Comparison of ENCODE assay signal across 1 cellular context in genomic region chr1:34985063-34985770, GRCh38.
TF ChIP-seq lines count a peak whose summit lies in the region.

TMEM35B (minus strand) TSS chr1:34985347; CDS start chr1:34985305, 42 bp downstream.

TF ChIP-seq in K562, 482 proteins besides CTCF, POLR2A, EP300 and RAD21 (continued from another document and continues in another):
- TF ChIP-seq CHD7 (IDR thresholded peaks at IDR 0.05; ENCODE audit: low read depth, low read length) = no peak
- TF ChIP-seq HNRNPLL (IDR thresholded peaks at IDR 0.05; ENCODE audit: low read depth, low read length, poor library complexity, severe bottlenecking) = peak; percentile 15
- peak; percentile 95; the same call in 1 of the 2 replicates for TF ChIP-seq PHF8 (IDR thresholded peaks at IDR 0.05; ENCODE audit: borderline replicate concordance, low read length)
- TF ChIP-seq NCOA1 (IDR thresholded peaks at IDR 0.05; ENCODE audit: low read depth) = no peak
- TF ChIP-seq EZH2 (IDR thresholded peaks at IDR 0.05; ENCODE audit: borderline replicate concordance, low read depth, low read length) = no peak
- no peak for TF ChIP-seq TCF7L2 (IDR thresholded peaks at IDR 0.05; ENCODE audit: low read depth, low read length)
- no peak for TF ChIP-seq ZNF23 (CRISPR knock-in tag; IDR thresholded peaks at IDR 0.05)
- TF ChIP-seq, protein P1, sequence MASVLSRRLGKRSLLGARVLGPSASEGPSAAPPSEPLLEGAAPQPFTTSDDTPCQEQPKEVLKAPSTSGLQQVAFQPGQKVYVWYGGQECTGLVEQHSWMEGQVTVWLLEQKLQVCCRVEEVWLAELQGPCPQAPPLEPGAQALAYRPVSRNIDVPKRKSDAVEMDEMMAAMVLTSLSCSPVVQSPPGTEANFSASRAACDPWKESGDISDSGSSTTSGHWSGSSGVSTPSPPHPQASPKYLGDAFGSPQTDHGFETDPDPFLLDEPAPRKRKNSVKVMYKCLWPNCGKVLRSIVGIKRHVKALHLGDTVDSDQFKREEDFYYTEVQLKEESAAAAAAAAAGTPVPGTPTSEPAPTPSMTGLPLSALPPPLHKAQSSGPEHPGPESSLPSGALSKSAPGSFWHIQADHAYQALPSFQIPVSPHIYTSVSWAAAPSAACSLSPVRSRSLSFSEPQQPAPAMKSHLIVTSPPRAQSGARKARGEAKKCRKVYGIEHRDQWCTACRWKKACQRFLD (CRISPR knock-in tag; IDR thresholded peaks at IDR 0.05) = no peak
- peak; percentile 13; the same call in 1 of the 2 replicates for TF ChIP-seq ELF1 (tag; IDR thresholded peaks at IDR 0.05)
- no peak for TF ChIP-seq ILK (tag; IDR thresholded peaks at IDR 0.05; ENCODE audit: borderline replicate concordance, low read depth)
- no peak for TF ChIP-seq ZC3H11A (IDR thresholded peaks at IDR 0.05; ENCODE audit: low read depth, low read length)
- TF ChIP-seq HIVEP1 (CRISPR knock-in tag; IDR thresholded peaks at IDR 0.05) = no peak
- no peak for TF ChIP-seq XRCC5 (IDR thresholded peaks at IDR 0.05; ENCODE audit: low read depth, low read length)
- TF ChIP-seq REST (CRISPR knock-in tag; IDR thresholded peaks at IDR 0.05; ENCODE audit: low read depth) = peak; percentile 85
- no peak for TF ChIP-seq CEBPZ (IDR thresholded peaks at IDR 0.05; ENCODE audit: borderline replicate concordance, low read depth, low read length)
- no peak for TF ChIP-seq WHSC1 (IDR thresholded peaks at IDR 0.05; ENCODE audit: low read length)
- TF ChIP-seq FOSL1 (tag; conservative IDR thresholded peaks at IDR 0.05) = no peak
- TF ChIP-seq FOXO4 (CRISPR knock-in tag; IDR thresholded peaks at IDR 0.05) = no peak
- no peak for TF ChIP-seq ZNF41 (CRISPR knock-in tag; conservative IDR thresholded peaks at IDR 0.05)
- peak; percentile 70 for TF ChIP-seq TAF1 (IDR thresholded peaks at IDR 0.05; ENCODE audit: control insufficient read depth, extremely low read depth, insufficient read depth, low read length, severe bottlenecking)
- no peak for TF ChIP-seq XRCC4 (IDR thresholded peaks at IDR 0.05; ENCODE audit: extremely low read depth, insufficient read depth, insufficient read length)
- TF ChIP-seq ZNF121 (CRISPR knock-in tag; conservative IDR thresholded peaks at IDR 0.05) = no peak
- peak; percentile 82 for TF ChIP-seq L3MBTL2 (IDR thresholded peaks at IDR 0.05)
- peak; percentile 53; the same call in 1 of the 2 replicates for TF ChIP-seq MIER1 (IDR thresholded peaks at IDR 0.05; ENCODE audit: low read depth)
- no peak for TF ChIP-seq ZNF717 (CRISPR knock-in tag; IDR thresholded peaks at IDR 0.05)
- no peak for TF ChIP-seq ARHGAP35 (IDR thresholded peaks at IDR 0.05; ENCODE audit: partially characterized antibody)
- TF ChIP-seq CBFB (CRISPR knock-in tag; IDR thresholded peaks at IDR 0.05) = no peak
- no peak for TF ChIP-seq HDAC3 (IDR thresholded peaks at IDR 0.05; ENCODE audit: borderline replicate concordance, partially characterized antibody)
- TF ChIP-seq ZNF695 (CRISPR knock-in tag; IDR thresholded peaks at IDR 0.05) = no peak
- TF ChIP-seq E2F3 (CRISPR knock-in tag; IDR thresholded peaks at IDR 0.05) = no peak
- TF ChIP-seq ARID1B (IDR thresholded peaks at IDR 0.05) = peak; percentile 34; the same call in 1 of the 2 replicates
- TF ChIP-seq HNRNPK (IDR thresholded peaks at IDR 0.05; ENCODE audit: low read depth, low read length, poor library complexity, severe bottlenecking) = no peak
- peak; percentile 52 for TF ChIP-seq NFIC (IDR thresholded peaks at IDR 0.05)
- TF ChIP-seq FOXP1 (CRISPR knock-in tag; IDR thresholded peaks at IDR 0.05) = 0 out of 2 replicates have a peak, but pooled peaks have one; percentile 51
- TF ChIP-seq FIP1L1 (IDR thresholded peaks at IDR 0.05; ENCODE audit: low read depth, low read length, poor library complexity, severe bottlenecking) = peak; percentile 35
- TF ChIP-seq ZNF778 (CRISPR knock-in tag; IDR thresholded peaks at IDR 0.05) = no peak
- no peak for TF ChIP-seq NR2C1 (IDR thresholded peaks at IDR 0.05)
- TF ChIP-seq NR2C1 (tag; IDR thresholded peaks at IDR 0.05) = 0 out of 2 replicates have a peak, but pooled peaks have one; percentile 9
- TF ChIP-seq, protein P2, sequence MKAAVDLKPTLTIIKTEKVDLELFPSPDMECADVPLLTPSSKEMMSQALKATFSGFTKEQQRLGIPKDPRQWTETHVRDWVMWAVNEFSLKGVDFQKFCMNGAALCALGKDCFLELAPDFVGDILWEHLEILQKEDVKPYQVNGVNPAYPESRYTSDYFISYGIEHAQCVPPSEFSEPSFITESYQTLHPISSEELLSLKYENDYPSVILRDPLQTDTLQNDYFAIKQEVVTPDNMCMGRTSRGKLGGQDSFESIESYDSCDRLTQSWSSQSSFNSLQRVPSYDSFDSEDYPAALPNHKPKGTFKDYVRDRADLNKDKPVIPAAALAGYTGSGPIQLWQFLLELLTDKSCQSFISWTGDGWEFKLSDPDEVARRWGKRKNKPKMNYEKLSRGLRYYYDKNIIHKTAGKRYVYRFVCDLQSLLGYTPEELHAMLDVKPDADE (conservative IDR thresholded peaks at IDR 0.05; ENCODE audit: control insufficient read depth, low read depth, low read length) = peak; percentile 27; the same call in 1 of the 2 replicates
